ENCODE assay signal across 10 cellular contexts in the genomic region with DNA sequence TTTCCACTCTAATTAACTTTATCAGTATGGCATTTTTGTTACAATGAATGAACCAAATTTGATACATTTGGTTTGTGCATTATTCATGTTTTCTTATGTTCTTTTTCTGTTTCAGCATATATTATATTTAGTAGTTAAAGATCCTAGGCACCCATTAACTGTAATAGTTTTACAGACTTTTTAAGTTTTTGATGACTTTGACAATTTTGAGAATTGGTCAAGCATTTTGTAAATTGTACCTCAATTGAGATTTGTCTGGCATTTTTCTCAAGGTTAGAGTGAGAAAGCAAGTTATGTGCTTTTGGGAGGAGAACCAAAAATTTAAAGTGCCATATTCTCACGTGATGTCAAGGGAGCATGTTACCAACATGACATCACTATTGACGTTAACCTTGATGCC.
"Had no signal": no experiment of that assay in that cellular context is flagged by ENCODE, and none has a peak within 500 bp of the region (broad histone marks: within the 10 kb centered on the region; RNA-seq: fewer than 3 reads in every experiment).

No MANE protein-coding gene starts in this region.

- H3K4me3 ChIP-seq: GM23338, HAP-1 had no signal

- H3K4me1 ChIP-seq: HAP-1 had no signal

- DNase-seq: GOT3, H7, H9, HCEC 1CT, HFFc6 had no signal

- ATAC-seq: GM23338, HCT116 had no signal

- H2AFZ ChIP-seq: GM23338 had no signal

- H3K9me3 ChIP-seq: HAP-1 had no signal

- H3K36me3 ChIP-seq: HAP-1 had no signal

- FAIRE-seq: H1, H54 had no signal

- H3K4me2 ChIP-seq: GM23338 had no signal
